In genomic region chr6:137291441-137291840, GRCh38 we compare ENCODE assay signal across 1 cellular context.
TF ChIP-seq lines count a peak whose summit lies in the region.

No MANE protein-coding gene starts in this region.

TF ChIP-seq in HepG2, 621 proteins besides CTCF, POLR2A, EP300 and RAD21 (continued from another document):
- TF ChIP-seq PRDM15 (CRISPR knock-in tag; IDR thresholded peaks at IDR 0.05) = no peak
- TF ChIP-seq ZFP90 (CRISPR knock-in tag; IDR thresholded peaks at IDR 0.05; ENCODE audit: borderline replicate concordance) = no peak
- no peak for TF ChIP-seq ARNT (IDR thresholded peaks at IDR 0.05)
